In the genomic region with DNA sequence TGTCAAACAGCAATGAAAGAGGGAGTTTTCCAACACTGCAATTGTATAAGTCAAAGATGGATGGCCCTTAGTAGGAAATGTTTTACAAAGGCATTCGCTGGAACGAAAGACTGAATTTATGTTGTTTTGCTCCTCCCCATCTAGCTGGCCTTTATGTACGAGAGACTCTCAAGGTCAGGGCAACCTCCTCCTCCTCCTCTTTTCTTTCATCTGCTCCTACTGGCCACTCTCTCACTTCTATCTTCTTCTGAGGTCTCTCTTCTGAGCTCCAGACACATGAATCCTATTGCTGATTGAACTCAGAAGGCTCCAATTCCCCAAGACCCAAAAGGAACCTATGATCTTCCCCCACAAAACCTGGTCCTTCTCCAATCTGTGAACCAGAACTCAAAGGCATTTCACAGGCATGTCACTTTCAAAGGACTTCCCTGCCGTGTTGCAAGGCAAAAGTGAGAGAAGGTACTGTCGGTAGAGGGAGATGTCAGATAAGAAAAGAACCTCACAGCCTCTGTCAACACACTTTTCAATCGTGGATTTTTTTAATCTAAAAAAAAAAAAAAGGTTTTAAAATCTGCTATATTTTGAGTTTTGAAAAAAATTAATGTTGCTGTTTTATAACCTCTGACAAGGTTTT, we compare ENCODE assay signal across 9 cellular contexts. TPM values are rescaled to one million over a fixed set of nuclear protein-coding genes. Genes with fewer than 3 reads are reported as not detected.
DNase-seq lines count a peak whose midpoint lies in the region; TF ChIP-seq lines count a peak whose summit lies in the region.
"Had no signal": no experiment of that assay in that cellular context is flagged by ENCODE, and none has a peak within 500 bp of the region (broad histone marks: within the 10 kb centered on the region; RNA-seq: fewer than 3 reads in every experiment).

No MANE protein-coding gene starts in this region.

- DNase-seq in NCI-H2029 treated with DMSO at 0.1 percent for 48 hours (lab: John Stamatoyannopoulos, UW) = peak; percentile 4
- no peak for DNase-seq in NCI-H2029 (lab: John Stamatoyannopoulos, UW)
- DNase-seq in NCI-H2227 (lab: John Stamatoyannopoulos, UW; ENCODE audit: unreplicated experiment) = peak; percentile 53
- DNase-seq in chondrocyte (ENCODE audit: low spot score) = no peak
- peak; percentile 86 for DNase-seq in osteoblast (ENCODE audit: insufficient read length, low spot score, missing footprints)
- DNase-seq in HuH-7.5 (ENCODE audit: low spot score) = no peak
- DNase-seq in KG1 (lab: John Stamatoyannopoulos, UW) = no peak
- no peak for DNase-seq in activated gamma-delta T cell (lab: John Stamatoyannopoulos, UW)
- DNase-seq: activated B cell treated with CpG ODN at 0.5 μM for 24 hours had no signal

- TF ChIP-seq CTCF in chondrocyte (IDR thresholded peaks at IDR 0.05) = peak; percentile 83
- TF ChIP-seq CTCF in osteoblast (IDR thresholded peaks at IDR 0.05; ENCODE audit: extremely low read depth, low read depth, low read length) = peak; percentile 35

- no peaks in the 10 kb centered on the region for H3K36me3 ChIP-seq in osteoblast (ENCODE audit: insufficient read depth, low read length)

- H3K9me3 Mint-ChIP-seq in chondrocyte (ENCODE audit: low read depth) = no peaks in the 10 kb centered on the region
- H3K9me3 Mint-ChIP-seq: activated B cell treated with CpG ODN at 0.5 μM for 24 hours had no signal

- no peak overlapping the region for H3K4me2 ChIP-seq in osteoblast (ENCODE audit: insufficient read depth, low read length)

- H4K20me1 ChIP-seq in osteoblast (ENCODE audit: insufficient read depth, low read length) = no peaks in the 10 kb centered on the region

- H3K9me3 ChIP-seq in osteoblast (ENCODE audit: low read depth, low read length) = no peaks in the 10 kb centered on the region

- H3K27ac Mint-ChIP-seq in chondrocyte (ENCODE audit: unreplicated experiment) = no peak overlapping the region
- H3K27ac Mint-ChIP-seq: activated B cell treated with CpG ODN at 0.5 μM for 24 hours had no signal

- no peaks in the 10 kb centered on the region for H3K4me1 Mint-ChIP-seq in chondrocyte (ENCODE audit: low read depth)
- H3K4me1 Mint-ChIP-seq: activated B cell treated with CpG ODN at 0.5 μM for 24 hours had no signal

- peaks cover 17% of the 10 kb centered on the region for H3K4me1 ChIP-seq in osteoblast (ENCODE audit: insufficient read depth, low read length)

- H3K27me3 Mint-ChIP-seq in chondrocyte (ENCODE audit: low read depth) = peaks cover 30% of the 10 kb centered on the region

- no peaks in the 10 kb centered on the region for H3K79me2 ChIP-seq in osteoblast (ENCODE audit: insufficient read depth, low read length)

- no peak overlapping the region for H3K27ac ChIP-seq in osteoblast (ENCODE audit: low read depth, low read length)

- H2AFZ ChIP-seq in osteoblast (ENCODE audit: low read length) = no peak overlapping the region

- H3K27me3 ChIP-seq in osteoblast (ENCODE audit: insufficient read depth, low read length) = peaks cover 60% of the 10 kb centered on the region

- no peak overlapping the region for H3K4me3 ChIP-seq in osteoblast (ENCODE audit: insufficient read depth, low read length)

- H3K36me3 Mint-ChIP-seq in chondrocyte (ENCODE audit: low read depth) = no peaks in the 10 kb centered on the region

- no peak overlapping the region for H3K4me3 Mint-ChIP-seq in chondrocyte (ENCODE audit: unreplicated experiment)
- H3K4me3 Mint-ChIP-seq: activated B cell treated with CpG ODN at 0.5 μM for 24 hours had no signal

RNA-seq across cellular contexts. Expression of gene PUM3, which starts 28.5 kb away (rescaled TPM):
- 34.5 to 59.0 TPM (median 38.4 TPM) in 3 replicates for total RNA-seq in chondrocyte
- 35.4 and 40.2 TPM in 2 replicates for total RNA-seq in osteoblast

Comparison
In these comparisons a context has a peak if more than half of its experiments do, and no peak if none do; other contexts are left out.
1. DNase-seq: peak in NCI-H2029 treated with DMSO at 0.1 percent for 48 hours (single experiment), NCI-H2227 (single experiment) and osteoblast (single experiment); none in NCI-H2029 (single experiment), chondrocyte (single experiment), HuH-7.5 (single experiment), KG1 (single experiment) and activated gamma-delta T cell (single experiment).